8 cellular contexts compared by ENCODE assay signal in genomic region chr22:22528780-22529179, GRCh38.
"Had no signal": no experiment of that assay in that cellular context is flagged by ENCODE, and none has a peak within 500 bp of the region (broad histone marks: within the 10 kb centered on the region; RNA-seq: fewer than 3 reads in every experiment).

No MANE protein-coding gene starts in this region.

- H3K4me3 ChIP-seq: GM12878 had no signal

- ATAC-seq: GM12878 had no signal

- FAIRE-seq: G401.6, GM12878, GM12891, GM12892, GM18507, GM19239 had no signal

- DNase-seq: GDM1, GF-D8 had no signal
